25 cellular contexts compared by ENCODE assay signal in genomic region chr16:89355036-89355435, GRCh38.
DNase-seq lines count a peak whose midpoint lies in the region; ATAC-seq and TF ChIP-seq lines count a peak whose summit lies in the region.
"Had no signal": no experiment of that assay in that cellular context is flagged by ENCODE, and none has a peak within 500 bp of the region (broad histone marks: within the 10 kb centered on the region; RNA-seq: fewer than 3 reads in every experiment).

No MANE protein-coding gene starts in this region.

- ATAC-seq in activated T-cell treated with anti-CD3 and anti-CD28 coated beads, Interleukin-2, amount 50 U/mL, for 4 hours, result no peak
- ATAC-seq in naive thymus-derived CD4-positive, alpha-beta T cell, result no peak
- no peak for ATAC-seq in upper lobe of right lung

- intact Hi-C loops in naive thymus-derived CD4-positive, alpha-beta T cell (cut with micrococcal nuclease), result no loop called here
- intact Hi-C loops in upper lobe of right lung (cut with DNase I), result no loop called here

- H3K27me3 Mint-ChIP-seq in activated T-cell treated with anti-CD3 and anti-CD28 coated beads, Interleukin-2, amount 50 U/mL, for 24 hours, result no peaks in the 10 kb centered on the region
- no peaks in the 10 kb centered on the region for H3K27me3 Mint-ChIP-seq in activated T-cell treated with anti-CD3 and anti-CD28 coated beads, Interleukin-2, amount 50 U/mL, for 4 hours (ENCODE audit: low read depth)
- H3K27me3 Mint-ChIP-seq in activated naive CD8-positive, alpha-beta T cell treated with anti-CD3 and anti-CD28 coated beads for 36 hours, result peaks cover 4% of the 10 kb centered on the region
- no peaks in the 10 kb centered on the region for H3K27me3 Mint-ChIP-seq in naive thymus-derived CD4-positive, alpha-beta T cell
- no peaks in the 10 kb centered on the region for H3K27me3 Mint-ChIP-seq in chondrocyte (ENCODE audit: low read depth)
- H3K27me3 Mint-ChIP-seq: naive B cell; stimulated activated naive CD8-positive, alpha-beta T cell treated with anti-CD3 and anti-CD28 coated beads, Interleukin-15, Interleukin-2, amounts not matched to agents 100 ng/mL and 50 ng/mL, for 24 hours had no signal

- TF ChIP-seq CTCF in upper lobe of right lung (IDR thresholded peaks at IDR 0.05) (no peak), chondrocyte (IDR thresholded peaks at IDR 0.05) (no peak)

- peaks cover 0 to 14% (median 0%) of the 10 kb centered on the region in 3 experiments for H3K36me3 ChIP-seq in naive thymus-derived CD4-positive, alpha-beta T cell (ENCODE audit: control insufficient read depth in 2 of 3, insufficient read depth in 3 of 3, low read length in 3 of 3)
- H3K36me3 ChIP-seq in upper lobe of right lung, result no peaks in the 10 kb centered on the region
- H3K36me3 ChIP-seq: cardiac muscle cell, upper lobe of left lung had no signal

- H3K9me3 ChIP-seq in naive thymus-derived CD4-positive, alpha-beta T cell (ENCODE audit: control insufficient read depth in 2 of 3, low read length in 3 of 3), result no peaks in the 10 kb centered on the region
- H3K9me3 ChIP-seq in upper lobe of right lung, result no peaks in the 10 kb centered on the region
- H3K9me3 ChIP-seq: upper lobe of left lung had no signal

- peaks cover 77% of the 10 kb centered on the region for H3K36me3 Mint-ChIP-seq in activated T-cell treated with anti-CD3 and anti-CD28 coated beads, Interleukin-2, amount 50 U/mL, for 24 hours (ENCODE audit: low read depth)
- peaks cover 15% of the 10 kb centered on the region for H3K36me3 Mint-ChIP-seq in activated T-cell treated with anti-CD3 and anti-CD28 coated beads, Interleukin-2, amount 50 U/mL, for 4 hours (ENCODE audit: insufficient read depth)
- peaks cover 52% of the 10 kb centered on the region for H3K36me3 Mint-ChIP-seq in activated naive CD8-positive, alpha-beta T cell treated with anti-CD3 and anti-CD28 coated beads for 36 hours
- peaks cover 0 to 16% (median 5%) of the 10 kb centered on the region in 5 donors for H3K36me3 Mint-ChIP-seq in naive thymus-derived CD4-positive, alpha-beta T cell
- peaks cover 2% of the 10 kb centered on the region for H3K36me3 Mint-ChIP-seq in chondrocyte (ENCODE audit: low read depth)
- H3K36me3 Mint-ChIP-seq: naive B cell had no signal

- no peak overlapping the region for H3K27ac ChIP-seq in naive thymus-derived CD4-positive, alpha-beta T cell (ENCODE audit: low read depth, low read length)
- H3K27ac ChIP-seq in upper lobe of right lung, result no peak overlapping the region
- H3K27ac ChIP-seq: cardiac muscle cell, epithelial cell of prostate, hepatocyte had no signal

- DNase-seq in activated T-cell treated with anti-CD3 and anti-CD28 coated beads, Interleukin-2, amount 50 U/mL, for 24 hours, result no peak
- DNase-seq in activated T-cell treated with anti-CD3 and anti-CD28 coated beads, Interleukin-2, amount 50 U/mL, for 4 hours, result no peak
- no peak for DNase-seq in activated naive CD8-positive, alpha-beta T cell treated with anti-CD3 and anti-CD28 coated beads for 36 hours
- DNase-seq in naive thymus-derived CD4-positive, alpha-beta T cell, result no peak
- DNase-seq in upper lobe of right lung (peak; percentile 59), NCI-H226 (no peak), middle frontal gyrus (ENCODE audit: extremely low spot score, low spot score) (no peak), chondrocyte (ENCODE audit: low spot score) (no peak)
- DNase-seq: activated effector memory CD4-positive, alpha-beta T cell treated with Interleukin-2 at 50 U/mL for 16 hours; DMS153; KG1; mammary epithelial cell; MV-4-11; naive B cell; NCI-H1694; NCI-H748 treated with DMSO at 0.1 percent for 48 hours; SHP77 had no signal

- peaks cover 57 to 79% of the 10 kb centered on the region in 2 donors for H3K4me1 ChIP-seq in naive thymus-derived CD4-positive, alpha-beta T cell (ENCODE audit: control insufficient read depth in 2 of 2, insufficient read depth in 2 of 2, low read length in 2 of 2)
- H3K4me1 ChIP-seq in upper lobe of right lung, result peaks cover 68% of the 10 kb centered on the region

- H3K9me3 Mint-ChIP-seq in activated T-cell treated with anti-CD3 and anti-CD28 coated beads, Interleukin-2, amount 50 U/mL, for 24 hours, result no peaks in the 10 kb centered on the region
- H3K9me3 Mint-ChIP-seq in activated T-cell treated with anti-CD3 and anti-CD28 coated beads, Interleukin-2, amount 50 U/mL, for 4 hours, result no peaks in the 10 kb centered on the region
- H3K9me3 Mint-ChIP-seq in activated naive CD8-positive, alpha-beta T cell treated with anti-CD3 and anti-CD28 coated beads for 36 hours, result no peaks in the 10 kb centered on the region
- peaks cover 0 to 2% (median 0%) of the 10 kb centered on the region in 11 donors for H3K9me3 Mint-ChIP-seq in naive thymus-derived CD4-positive, alpha-beta T cell
- no peaks in the 10 kb centered on the region for H3K9me3 Mint-ChIP-seq in chondrocyte (ENCODE audit: low read depth)
- H3K9me3 Mint-ChIP-seq: CD14-positive monocyte; naive B cell; stimulated activated naive CD8-positive, alpha-beta T cell treated with anti-CD3 and anti-CD28 coated beads, Interleukin-15, Interleukin-2, amounts not matched to agents 100 ng/mL and 50 ng/mL, for 24 hours had no signal

- no peaks in the 10 kb centered on the region for H3K27me3 ChIP-seq in naive thymus-derived CD4-positive, alpha-beta T cell (ENCODE audit: control insufficient read depth in 2 of 2, insufficient read depth in 2 of 2, low read length in 2 of 2)
- H3K27me3 ChIP-seq in upper lobe of right lung, result no peaks in the 10 kb centered on the region
- H3K27me3 ChIP-seq: cardiac muscle cell, dorsolateral prefrontal cortex, hepatocyte, upper lobe of left lung had no signal

- CTCF ChIA-PET in naive thymus-derived CD4-positive, alpha-beta T cell (lab: Charles Lee), result no interaction called here

- no peak overlapping the region for H3K4me3 Mint-ChIP-seq in activated T-cell treated with anti-CD3 and anti-CD28 coated beads, Interleukin-2, amount 50 U/mL, for 24 hours
- no peak overlapping the region for H3K4me3 Mint-ChIP-seq in activated T-cell treated with anti-CD3 and anti-CD28 coated beads, Interleukin-2, amount 50 U/mL, for 4 hours
- peak overlapping the region; percentile 9 for H3K4me3 Mint-ChIP-seq in activated naive CD8-positive, alpha-beta T cell treated with anti-CD3 and anti-CD28 coated beads for 36 hours
- peak overlapping the region in 6 of 10 donors; percentile 10 to 57 (median 32) for H3K4me3 Mint-ChIP-seq in naive thymus-derived CD4-positive, alpha-beta T cell
- no peak overlapping the region for H3K4me3 Mint-ChIP-seq in chondrocyte (ENCODE audit: unreplicated experiment)
- H3K4me3 Mint-ChIP-seq: CD14-positive monocyte; stimulated activated naive CD8-positive, alpha-beta T cell treated with anti-CD3 and anti-CD28 coated beads, Interleukin-15, Interleukin-2, amounts not matched to agents 100 ng/mL and 50 ng/mL, for 24 hours had no signal

- H3K4me3 ChIP-seq in naive thymus-derived CD4-positive, alpha-beta T cell (ENCODE audit: low read length), result no peak overlapping the region
- no peak overlapping the region for H3K4me3 ChIP-seq in upper lobe of right lung
- H3K4me3 ChIP-seq: cardiac muscle cell, dorsolateral prefrontal cortex, hepatocyte, skin epidermis, upper lobe of left lung had no signal

- H3K27ac Mint-ChIP-seq in activated T-cell treated with anti-CD3 and anti-CD28 coated beads, Interleukin-2, amount 50 U/mL, for 24 hours, result peak overlapping the region; percentile 56
- H3K27ac Mint-ChIP-seq in activated naive CD8-positive, alpha-beta T cell treated with anti-CD3 and anti-CD28 coated beads for 36 hours, result peak overlapping the region; percentile 38
- H3K27ac Mint-ChIP-seq in naive thymus-derived CD4-positive, alpha-beta T cell, result peak overlapping the region in 4 of 9 donors; percentile 41 to 67 (median 55)
- H3K27ac Mint-ChIP-seq in chondrocyte (ENCODE audit: unreplicated experiment), result no peak overlapping the region

- POLR2A ChIA-PET in naive thymus-derived CD4-positive, alpha-beta T cell (lab: Charles Lee), result interaction anchor here (0.6 to 0.7 kb wide), 2 partner anchors 138 to 161 kb away, joined by 3 read pairs; no protein-coding TSS in a partner anchor

- H3K4me1 Mint-ChIP-seq in activated T-cell treated with anti-CD3 and anti-CD28 coated beads, Interleukin-2, amount 50 U/mL, for 24 hours (ENCODE audit: low read depth), result peaks cover 95% of the 10 kb centered on the region
- H3K4me1 Mint-ChIP-seq in activated T-cell treated with anti-CD3 and anti-CD28 coated beads, Interleukin-2, amount 50 U/mL, for 4 hours (ENCODE audit: low read depth), result peaks cover 92% of the 10 kb centered on the region
- peaks cover 88% of the 10 kb centered on the region for H3K4me1 Mint-ChIP-seq in activated naive CD8-positive, alpha-beta T cell treated with anti-CD3 and anti-CD28 coated beads for 36 hours
- H3K4me1 Mint-ChIP-seq in naive thymus-derived CD4-positive, alpha-beta T cell, result peaks cover 78 to 98% (median 94%) of the 10 kb centered on the region in 7 donors
- H3K4me1 Mint-ChIP-seq in chondrocyte (ENCODE audit: low read depth), result peaks cover 80% of the 10 kb centered on the region

Comparison
In these comparisons a context has a peak if more than half of its experiments do, and no peak if none do; other contexts are left out.
1. H3K4me3 Mint-ChIP-seq: peak in activated naive CD8-positive, alpha-beta T cell treated with anti-CD3 and anti-CD28 coated beads for 36 hours (single experiment) and naive thymus-derived CD4-positive, alpha-beta T cell (6 of 10); none in activated T-cell treated with anti-CD3 and anti-CD28 coated beads, Interleukin-2, amount 50 U/mL, for 24 hours (single experiment), activated T-cell treated with anti-CD3 and anti-CD28 coated beads, Interleukin-2, amount 50 U/mL, for 4 hours (single experiment) and chondrocyte (single experiment).